Comparison of ENCODE assay signal across 18 cellular contexts in the genomic region with DNA sequence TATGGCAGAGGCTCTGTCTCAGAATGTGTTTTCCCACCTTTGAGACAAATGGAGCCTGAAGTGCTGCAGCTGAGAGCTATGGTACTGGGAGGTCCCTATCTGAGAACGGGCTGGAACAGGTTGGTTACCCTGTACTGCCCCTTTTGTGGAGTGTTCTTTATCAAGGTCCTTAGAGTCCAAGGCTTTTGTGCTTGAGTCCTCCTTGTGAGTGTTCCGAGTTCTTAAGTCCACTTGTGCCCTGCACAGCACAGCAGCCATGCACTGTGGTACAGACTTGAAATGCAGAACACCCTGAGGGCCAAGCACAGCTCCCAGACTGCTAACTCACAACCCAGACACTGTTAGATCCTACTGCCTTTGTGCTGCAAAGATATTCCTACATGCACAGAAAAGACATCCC.
DNase-seq lines count a peak whose midpoint lies in the region; ATAC-seq, FAIRE-seq and TF ChIP-seq lines count a peak whose summit lies in the region.
"Had no signal": no experiment of that assay in that cellular context is flagged by ENCODE, and none has a peak within 500 bp of the region (broad histone marks: within the 10 kb centered on the region; RNA-seq: fewer than 3 reads in every experiment).

No MANE protein-coding gene starts in this region.

- peaks cover 55% of the 10 kb centered on the region for H3K4me1 Mint-ChIP-seq in GM23338
- H3K4me1 Mint-ChIP-seq: CD8-positive, alpha-beta memory T cell had no signal

- H2BK12ac ChIP-seq in H1 (ENCODE audit: low read depth, low read length) = no peak overlapping the region

- H2BK15ac ChIP-seq in H1 (ENCODE audit: low read length) = 0 out of 2 replicates have a peak overlapping the region, but pooled peaks have one; percentile 0

- H3K36me3 ChIP-seq in GM23338 (ENCODE audit: insufficient read depth) = no peaks in the 10 kb centered on the region
- no peaks in the 10 kb centered on the region for H3K36me3 ChIP-seq in H1 (ENCODE audit: control insufficient read depth in 2 of 4, insufficient read depth in 4 of 4, low read length in 3 of 4)
- H3K36me3 ChIP-seq in lung (ENCODE audit: control insufficient read depth in 2 of 2, insufficient read depth in 2 of 2, low read length in 2 of 2) = peaks cover 4 to 7% of the 10 kb centered on the region in 2 donors
- no peaks in the 10 kb centered on the region for H3K36me3 ChIP-seq in thyroid gland
- H3K36me3 ChIP-seq: HAP-1 had no signal

- no peak for TF ChIP-seq EP300 in H1 (IDR thresholded peaks at IDR 0.05; ENCODE audit: borderline replicate concordance in 1 of 2, low read depth in 2 of 2, low read length in 2 of 2)

- FAIRE-seq in H1 (lab: Jason Lieb, UNC) = no peak
- FAIRE-seq: GM12878 had no signal

- peak overlapping the region; percentile 61 for H4K91ac ChIP-seq in H1 (replicated peaks; ENCODE audit: insufficient read length, low read length)

- no peak for TF ChIP-seq RAD21 in H1 (IDR thresholded peaks at IDR 0.05 in 1 of 2, conservative IDR thresholded peaks at IDR 0.05 in 1 of 2; ENCODE audit: low read depth in 2 of 2, low read length in 2 of 2)

- H3K4me2 ChIP-seq in GM23338 (no peak overlapping the region), H1 (ENCODE audit: insufficient read depth in 1 of 2, low read depth in 2 of 2, low read length in 2 of 2) (no peak overlapping the region)
- H3K4me2 ChIP-seq: BLaER1 treated with 17β-estradiol and CSF1 and Interleukin-3, amounts not matched to agents 10 nM and 100 nM had no signal

- no peaks in the 10 kb centered on the region for H3K27me3 ChIP-seq in GM23338 (ENCODE audit: insufficient read depth)
- no peaks in the 10 kb centered on the region for H3K27me3 ChIP-seq in H1 (replicated peaks in 1 of 4; ENCODE audit: control insufficient read depth in 3 of 4, extremely low read depth in 1 of 4, insufficient read depth in 3 of 4, low read length in 3 of 4)
- H3K27me3 ChIP-seq in lung (ENCODE audit: control insufficient read depth, insufficient read depth) = no peaks in the 10 kb centered on the region
- H3K27me3 ChIP-seq in thyroid gland = no peaks in the 10 kb centered on the region
- H3K27me3 ChIP-seq: BLaER1 treated with 17β-estradiol and CSF1 and Interleukin-3, amounts not matched to agents 10 nM and 100 nM had no signal

- H3F3A ChIP-seq in GM23338 (replicated peaks; ENCODE audit: low read depth) = no peaks in the 10 kb centered on the region; the same call in 1 of the 2 replicates

- peaks cover 3% of the 10 kb centered on the region for H3K27me3 Mint-ChIP-seq in GM23338 (ENCODE audit: insufficient read depth, low read depth, poor library complexity)
- H3K27me3 Mint-ChIP-seq: B cell had no signal

- H3K27ac ChIP-seq in GM23338 (ENCODE audit: low read depth) (peak overlapping the region; percentile 20; the same call in 1 of the 2 replicates), H1 (ENCODE audit: low read depth, low read length) (no peak overlapping the region), lung (ENCODE audit: low read depth in 1 of 2, low read length in 1 of 2) (peak overlapping the region in 1 of 2 donors; percentile 1), thyroid gland (peak overlapping the region; percentile 27 to 54 (median 43))
- H3K27ac ChIP-seq: BLaER1 treated with 17β-estradiol and CSF1 and Interleukin-3, amounts not matched to agents 10 nM and 100 nM; HL-60 had no signal

- no peak overlapping the region for H2AK5ac ChIP-seq in H1 (ENCODE audit: low read depth, low read length)

- POLR2A ChIA-PET in H1 (lab: Charles Lee; ENCODE audit: partially characterized antibody) = interaction anchor here (4.8 kb wide), 1 partner anchor 12 kb away, joined by 41 read pairs; no protein-coding TSS in a partner anchor

- no peak for DNase-seq in GM23338 (ENCODE audit: low spot score)
- no peak for DNase-seq in H1 (ENCODE audit: low read depth in 1 of 2, low spot score in 2 of 2)
- DNase-seq in lung (ENCODE audit: low spot score) = peak; percentile 41
- DNase-seq in thyroid gland = peak; percentile 68 to 84
- no peak for DNase-seq in GM20000 (ENCODE audit: low spot score)
- no peak for DNase-seq in NCI-H82 (lab: John Stamatoyannopoulos, UW)
- DNase-seq: CD8-positive, alpha-beta memory T cell; COR-L47; DMS 273 treated with DMSO at 0.1 percent for 48 hours; DMS53; DND-41; EL had no signal

- WGBS in H1 (ENCODE audit: extremely low coverage in 1 of 2, insufficient coverage in 1 of 2, insufficient read length in 1 of 2, insufficient replicate concordance in 2 of 2, low coverage in 1 of 2, low lambda C conversion rate in 2 of 2, missing lambda C conversion rate in 1 of 2), 2 experiments = 95% methylated on average over 2 of the region's 2 CpGs; no CpG with 5 or more reads in 1 of the 2 experiments
- 75 to 82% methylated on average over 2 of the region's 2 CpGs for WGBS in lung, 2 donors
- WGBS in thyroid gland, 2 donors = 26 to 37% methylated on average over 2 of the region's 2 CpGs

- intact Hi-C loops in thyroid gland (cut with DNase I) = no loop called here

- CTCF ChIA-PET in H1 (lab: Charles Lee; ENCODE audit: partially characterized antibody) = interaction anchor here (0.6 to 4.8 kb wide), 3 partner anchors 11 to 99 kb away, joined by 4 to 26 read pairs (median 16); no protein-coding TSS in a partner anchor

- no peak overlapping the region; the same call in 1 of the 2 replicates for H2BK20ac ChIP-seq in H1 (ENCODE audit: low read length)

- H3K18ac ChIP-seq in H1 (ENCODE audit: extremely low read depth, low read length) = no peak overlapping the region

- peak overlapping the region; percentile 13 for H3K4ac ChIP-seq in H1 (replicated peaks; ENCODE audit: insufficient read length, low read depth, low read length)

- H3K4me3 Mint-ChIP-seq in GM23338 = no peak overlapping the region
- H3K4me3 Mint-ChIP-seq: B cell; CD8-positive, alpha-beta memory T cell had no signal

- H4K20me1 ChIP-seq in GM23338 (replicated peaks; ENCODE audit: insufficient read depth) (no peaks in the 10 kb centered on the region), H1 (replicated peaks in 1 of 2; ENCODE audit: control insufficient read depth in 1 of 2, insufficient read depth in 2 of 2, low read length in 2 of 2) (no peaks in the 10 kb centered on the region)

- H3K56ac ChIP-seq in H1 (replicated peaks; ENCODE audit: insufficient read length, low read depth, low read length) = no peak overlapping the region

- no peaks in the 10 kb centered on the region for H3K9me3 Mint-ChIP-seq in GM23338
- H3K9me3 Mint-ChIP-seq: CD8-positive, alpha-beta memory T cell had no signal

- H3K23me2 ChIP-seq in H1 (ENCODE audit: low read depth, low read length) = no peaks in the 10 kb centered on the region

- H3K9me2 ChIP-seq in GM23338 (ENCODE audit: insufficient read depth) = no peaks in the 10 kb centered on the region

- no peak overlapping the region for H2BK5ac ChIP-seq in H1 (ENCODE audit: low read depth, low read length)

- H2BK120ac ChIP-seq in H1 (replicated peaks; ENCODE audit: low read depth, low read length) = no peak overlapping the region

- no peaks in the 10 kb centered on the region; the same call in 1 of the 2 replicates for H3K79me1 ChIP-seq in H1 (ENCODE audit: low read depth, low read length)

- no peak overlapping the region for H3K27ac Mint-ChIP-seq in GM23338
- H3K27ac Mint-ChIP-seq: B cell; CD8-positive, alpha-beta memory T cell had no signal

- no peak overlapping the region for H3K14ac ChIP-seq in H1 (ENCODE audit: insufficient read length)

- no peak overlapping the region for H4K5ac ChIP-seq in H1 (ENCODE audit: insufficient read length, low read depth, low read length)

- no peak overlapping the region for H2AFZ ChIP-seq in GM23338
- no peak overlapping the region for H2AFZ ChIP-seq in H1 (ENCODE audit: low read length)

- TF ChIP-seq CTCF in GM23338 (conservative IDR thresholded peaks at IDR 0.05; ENCODE audit: low read depth in 2 of 2) (no peak), H1 (IDR thresholded peaks at IDR 0.05; ENCODE audit: control extremely low read depth in 1 of 3, insufficient read depth in 1 of 3, low read depth in 1 of 3, low read length in 3 of 3) (no peak), lung (IDR thresholded peaks at IDR 0.05; ENCODE audit: control extremely low read depth, extremely low read depth) (no peak), thyroid gland (IDR thresholded peaks at IDR 0.05) (peak in 1 of 6 experiments; percentile 10), GM20000 (IDR thresholded peaks at IDR 0.05; ENCODE audit: extremely low read depth, missing control alignments) (no peak)

- no peak for TF ChIP-seq POLR2A in H1 (IDR thresholded peaks at IDR 0.05; ENCODE audit: control extremely low read depth in 1 of 2, low read depth in 2 of 2, low read length in 2 of 2)
- no peak for TF ChIP-seq POLR2A in thyroid gland (IDR thresholded peaks at IDR 0.05)

- no peak overlapping the region for H3K4me3 ChIP-seq in GM23338
- no peak overlapping the region for H3K4me3 ChIP-seq in H1 (ENCODE audit: extremely low read depth in 1 of 4, insufficient read depth in 2 of 4, low read depth in 3 of 4, low read length in 4 of 4)
- H3K4me3 ChIP-seq in lung = no peak overlapping the region
- H3K4me3 ChIP-seq in thyroid gland (replicated peaks in 1 of 3) = no peak overlapping the region
- H3K4me3 ChIP-seq: BLaER1 treated with 17β-estradiol and CSF1 and Interleukin-3, amounts not matched to agents 10 nM and 100 nM; GM12878; HAP-1 had no signal

- no peak overlapping the region for H3K9ac ChIP-seq in H1 (replicated peaks in 1 of 4; ENCODE audit: extremely low read depth in 1 of 4, low read depth in 3 of 4, low read length in 3 of 4)
- H3K9ac ChIP-seq: BLaER1 treated with 17β-estradiol and CSF1 and Interleukin-3, amounts not matched to agents 10 nM and 100 nM had no signal

- no peaks in the 10 kb centered on the region for H3K79me2 ChIP-seq in GM23338 (replicated peaks; ENCODE audit: insufficient read depth)
- no peaks in the 10 kb centered on the region for H3K79me2 ChIP-seq in H1 (ENCODE audit: control insufficient read depth in 1 of 2, insufficient read depth in 2 of 2, low read length in 2 of 2)

- H3K4me1 ChIP-seq in GM23338 (ENCODE audit: insufficient read depth) = peaks cover 54% of the 10 kb centered on the region
- H3K4me1 ChIP-seq in H1 (replicated peaks in 1 of 4; ENCODE audit: control insufficient read depth in 3 of 4, insufficient read depth in 4 of 4, low read length in 3 of 4) = peaks cover 9 to 26% (median 19%) of the 10 kb centered on the region in 4 experiments
- H3K4me1 ChIP-seq in lung (ENCODE audit: control insufficient read depth in 2 of 2, insufficient read depth in 2 of 2, low read length in 2 of 2) = peaks cover 12 to 15% of the 10 kb centered on the region in 2 donors
- peaks cover 39 to 63% of the 10 kb centered on the region in 2 donors for H3K4me1 ChIP-seq in thyroid gland
- H3K4me1 ChIP-seq: HAP-1 had no signal

- ATAC-seq in GM23338 (no peak), lung (ENCODE audit: insufficient read depth, low FRiP score) (peak; percentile 70), HG02981 (IDR thresholded peaks at IDR 0.05; ENCODE audit: unreplicated experiment) (no peak)
- ATAC-seq: GM12878 had no signal

- H3K9me3 ChIP-seq in H1 (ENCODE audit: insufficient read depth in 2 of 2, low read depth in 1 of 2, low read length in 1 of 2) = no peaks in the 10 kb centered on the region
- H3K9me3 ChIP-seq in lung (ENCODE audit: control insufficient read depth in 2 of 2, insufficient read depth in 1 of 2, low read length in 1 of 2) = no peaks in the 10 kb centered on the region
- no peaks in the 10 kb centered on the region for H3K9me3 ChIP-seq in thyroid gland
- H3K9me3 ChIP-seq: BLaER1 treated with 17β-estradiol and CSF1 and Interleukin-3, amounts not matched to agents 10 nM and 100 nM; HAP-1 had no signal

- no peak overlapping the region for H3K23ac ChIP-seq in H1 (ENCODE audit: insufficient read length)

- no peaks in the 10 kb centered on the region for H3K36me3 Mint-ChIP-seq in GM23338 (ENCODE audit: low read depth)

- H4K8ac ChIP-seq in H1 (ENCODE audit: extremely low read depth, insufficient read depth, low read length) = no peak overlapping the region

Comparison
In these comparisons a context has a peak if more than half of its experiments do, and no peak if none do; other contexts are left out.
1. DNase-seq: peak in lung (single experiment) and thyroid gland (2 of 2); none in GM23338 (single experiment), H1 (0 of 2), GM20000 (single experiment) and NCI-H82 (single experiment).